16 cellular contexts compared by ENCODE assay signal in the genomic region with DNA sequence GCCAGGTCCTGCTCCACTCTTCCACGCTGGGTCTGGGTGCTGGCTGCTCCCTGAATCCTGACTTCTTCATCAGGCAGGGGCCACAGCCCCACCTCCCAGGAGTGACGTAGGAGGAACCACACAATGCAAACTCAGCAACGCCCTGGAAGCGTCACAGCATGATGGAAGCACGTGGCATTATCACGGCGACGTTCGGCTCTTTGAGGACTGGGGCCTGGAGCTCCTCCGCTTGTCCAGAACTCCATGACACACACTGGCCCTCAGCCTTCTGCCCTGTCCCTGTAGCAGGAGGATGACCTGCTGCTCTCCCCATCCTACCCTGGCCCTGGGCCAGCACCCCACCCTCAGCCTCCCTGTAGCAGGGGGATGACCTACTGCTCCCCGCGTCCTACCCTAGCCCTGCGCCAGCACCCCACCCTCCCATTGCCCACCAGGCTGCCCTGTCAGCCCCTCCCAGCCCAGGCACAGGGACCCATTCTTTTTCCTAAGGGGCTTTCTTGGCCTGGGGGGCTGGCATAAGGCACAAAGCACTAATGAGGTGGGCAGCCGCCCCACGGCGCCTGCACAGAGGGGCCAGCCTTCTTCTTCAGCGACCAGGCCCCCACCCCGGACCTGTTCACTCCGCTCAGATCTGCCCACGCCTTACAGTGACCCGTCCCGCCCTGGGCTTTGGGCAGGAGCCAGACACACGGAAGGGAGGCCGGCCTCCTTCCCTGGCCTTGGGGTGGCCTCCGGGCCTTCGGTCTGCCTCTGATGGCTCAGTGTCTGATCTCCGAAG.
DNase-seq lines count a peak whose midpoint lies in the region; ATAC-seq and TF ChIP-seq lines count a peak whose summit lies in the region.
"Had no signal": no experiment of that assay in that cellular context is flagged by ENCODE, and none has a peak within 500 bp of the region (broad histone marks: within the 10 kb centered on the region; RNA-seq: fewer than 3 reads in every experiment).

No MANE protein-coding gene starts in this region.

- H3K9me2 ChIP-seq in SK-N-SH = no peaks in the 10 kb centered on the region

- no peaks in the 10 kb centered on the region; the same call in 1 of the 2 replicates for H3K9me3 ChIP-seq in BLaER1
- no peaks in the 10 kb centered on the region for H3K9me3 ChIP-seq in SJCRH30 (replicated peaks)
- no peaks in the 10 kb centered on the region for H3K9me3 ChIP-seq in SK-N-SH
- H3K9me3 ChIP-seq: spleen had no signal

- peaks cover 11% of the 10 kb centered on the region for H3F3A ChIP-seq in SK-N-SH (replicated peaks; ENCODE audit: insufficient read depth)

- no peak for TF ChIP-seq EP300 in SK-N-SH (IDR thresholded peaks at IDR 0.05; ENCODE audit: borderline replicate concordance in 1 of 2, low read depth in 1 of 2, low read length in 1 of 2)

- no peak for TF ChIP-seq RAD21 in SK-N-SH (IDR thresholded peaks at IDR 0.05; ENCODE audit: low read length)

- H3K4me2 ChIP-seq in BLaER1 = no peak overlapping the region
- no peak overlapping the region for H3K4me2 ChIP-seq in SK-N-SH
- H3K4me2 ChIP-seq: GM23338 had no signal

- H3K79me2 ChIP-seq in SK-N-SH (ENCODE audit: insufficient read depth) = no peaks in the 10 kb centered on the region

- CTCF ChIA-PET in SK-N-SH (lab: Yijun Ruan, JAX) = no interaction called here

- DNase-seq in SJCRH30 (no peak), DMS153 (lab: John Stamatoyannopoulos, UW) (no peak), omental fat pad (ENCODE audit: low spot score) (no peak), SK-N-SH (no peak)
- DNase-seq: dermis blood vessel endothelial cell, Karpas-422, NCI-H226, occipital lobe, SIG-M5, spleen had no signal

- H2AFZ ChIP-seq in SK-N-SH (ENCODE audit: low read depth) = no peak overlapping the region

- ATAC-seq in HG03469 (IDR thresholded peaks at IDR 0.05; ENCODE audit: unreplicated experiment) (no peak), omental fat pad (ENCODE audit: low FRiP score) (no peak)
- ATAC-seq: stimulated activated memory B cell treated with anti-CD40 and anti-IgM and Interleukin-4, amounts not matched to agents 10 μg/mL and 1 μg/mL and 100 μg/mL, for 72 hours had no signal

- no peak overlapping the region for H3K4me3 ChIP-seq in BLaER1
- no peak overlapping the region for H3K4me3 ChIP-seq in SJCRH30
- H3K4me3 ChIP-seq in rectal smooth muscle tissue (ENCODE audit: low read length) = no peak overlapping the region
- H3K4me3 ChIP-seq in SK-N-SH (ENCODE audit: low read depth in 2 of 2, low read length in 1 of 2) = no peak overlapping the region
- H3K4me3 ChIP-seq: GM23338, spleen had no signal

- H3K36me3 ChIP-seq in BLaER1 (no peaks in the 10 kb centered on the region), SJCRH30 (no peaks in the 10 kb centered on the region), rectal smooth muscle tissue (ENCODE audit: control insufficient read depth, insufficient read depth, low read length) (no peaks in the 10 kb centered on the region), SK-N-SH (replicated peaks in 1 of 2; ENCODE audit: control insufficient read depth in 1 of 2, insufficient read depth in 2 of 2, low read length in 1 of 2) (no peaks in the 10 kb centered on the region)
- H3K36me3 ChIP-seq: spleen had no signal

- H3K4me1 ChIP-seq in BLaER1 (peaks cover 47% of the 10 kb centered on the region), SJCRH30 (peaks cover 62% of the 10 kb centered on the region), rectal smooth muscle tissue (ENCODE audit: control insufficient read depth, insufficient read depth, low read length) (peaks cover 32% of the 10 kb centered on the region), SK-N-SH (ENCODE audit: control insufficient read depth in 1 of 2, insufficient read depth in 2 of 2, low read depth in 1 of 2, low read length in 1 of 2) (peaks cover 9 to 31% of the 10 kb centered on the region in 2 experiments; a peak in 3 of 4 replicates)

- no peaks in the 10 kb centered on the region for H4K20me1 ChIP-seq in BLaER1
- no peaks in the 10 kb centered on the region for H4K20me1 ChIP-seq in SK-N-SH (ENCODE audit: insufficient read depth)

- H3K27me3 ChIP-seq in BLaER1 = no peaks in the 10 kb centered on the region
- no peaks in the 10 kb centered on the region for H3K27me3 ChIP-seq in SJCRH30
- H3K27me3 ChIP-seq in layer of hippocampus (ENCODE audit: control insufficient read depth, insufficient read depth, low read length) = no peaks in the 10 kb centered on the region
- H3K27me3 ChIP-seq in rectal smooth muscle tissue (ENCODE audit: control insufficient read depth, insufficient read depth, low read length) = no peaks in the 10 kb centered on the region
- no peaks in the 10 kb centered on the region for H3K27me3 ChIP-seq in SK-N-SH (ENCODE audit: insufficient read depth)
- H3K27me3 ChIP-seq: spleen had no signal

- POLR2A ChIA-PET in SK-N-SH (lab: Yijun Ruan, JAX) = no interaction called here

- H3K27ac ChIP-seq in BLaER1 (peak overlapping the region; percentile 22; the same call in 1 of the 2 replicates), SJCRH30 (peak overlapping the region; percentile 76), layer of hippocampus (ENCODE audit: low read depth, low read length) (peak overlapping the region; percentile 55), rectal smooth muscle tissue (ENCODE audit: low read depth, low read length) (peak overlapping the region; percentile 65), SK-N-SH (ENCODE audit: low read depth in 2 of 2, low read length in 1 of 2) (no peak overlapping the region; a peak in 1 of 4 replicates)

- TF ChIP-seq CTCF in omental fat pad (IDR thresholded peaks at IDR 0.05) (no peak), SK-N-SH (IDR thresholded peaks at IDR 0.05) (no peak)

- no peak overlapping the region for H3K9ac ChIP-seq in BLaER1
- no peak overlapping the region for H3K9ac ChIP-seq in rectal smooth muscle tissue (ENCODE audit: low read length)
- H3K9ac ChIP-seq in SK-N-SH = no peak overlapping the region

- WGBS in SK-N-SH (ENCODE audit: low lambda C conversion rate) = 91% methylated on average over 19 of the region's 27 CpGs

TF ChIP-seq in SK-N-SH, 30 proteins besides CTCF, POLR2A, EP300 and RAD21:
- TF ChIP-seq, protein P1, sequence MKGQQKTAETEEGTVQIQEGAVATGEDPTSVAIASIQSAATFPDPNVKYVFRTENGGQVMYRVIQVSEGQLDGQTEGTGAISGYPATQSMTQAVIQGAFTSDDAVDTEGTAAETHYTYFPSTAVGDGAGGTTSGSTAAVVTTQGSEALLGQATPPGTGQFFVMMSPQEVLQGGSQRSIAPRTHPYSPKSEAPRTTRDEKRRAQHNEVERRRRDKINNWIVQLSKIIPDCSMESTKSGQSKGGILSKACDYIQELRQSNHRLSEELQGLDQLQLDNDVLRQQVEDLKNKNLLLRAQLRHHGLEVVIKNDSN (IDR thresholded peaks at IDR 0.05; ENCODE audit: borderline replicate concordance, low read depth) = no peak
- TF ChIP-seq POLR2AphosphoS5 (IDR thresholded peaks at IDR 0.05; ENCODE audit: low read depth, low read length) = no peak
- no peak for TF ChIP-seq NRF1 (IDR thresholded peaks at IDR 0.05; ENCODE audit: low read depth, low read length)
- no peak for TF ChIP-seq TAF1 (IDR thresholded peaks at IDR 0.05; ENCODE audit: borderline replicate concordance, low read depth, low read length)
- TF ChIP-seq SIN3A (IDR thresholded peaks at IDR 0.05; ENCODE audit: borderline replicate concordance, low read depth, low read length) = no peak
- no peak for TF ChIP-seq TEAD4 (IDR thresholded peaks at IDR 0.05; ENCODE audit: borderline replicate concordance, insufficient read depth)
- no peak for TF ChIP-seq EZH2phosphoT487 (IDR thresholded peaks at IDR 0.05; ENCODE audit: borderline replicate concordance, low read depth)
- no peak for TF ChIP-seq FOSL2 (IDR thresholded peaks at IDR 0.05; ENCODE audit: borderline replicate concordance, low read depth)
- TF ChIP-seq SMC3 (IDR thresholded peaks at IDR 0.05; ENCODE audit: low read depth, low read length) = no peak
- TF ChIP-seq, protein P2, sequence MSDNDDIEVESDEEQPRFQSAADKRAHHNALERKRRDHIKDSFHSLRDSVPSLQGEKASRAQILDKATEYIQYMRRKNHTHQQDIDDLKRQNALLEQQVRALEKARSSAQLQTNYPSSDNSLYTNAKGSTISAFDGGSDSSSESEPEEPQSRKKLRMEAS (IDR thresholded peaks at IDR 0.05; ENCODE audit: low read depth) = no peak
- no peak for TF ChIP-seq ELF1 (IDR thresholded peaks at IDR 0.05)
- TF ChIP-seq MXI1 (IDR thresholded peaks at IDR 0.05; ENCODE audit: low read depth, low read length) = no peak
- no peak for TF ChIP-seq FOXJ3 (CRISPR knock-in tag; IDR thresholded peaks at IDR 0.05)
- TF ChIP-seq MEF2A (IDR thresholded peaks at IDR 0.05; ENCODE audit: borderline replicate concordance, low read depth) = no peak

Comparison
In these comparisons a context has a peak if more than half of its experiments do, and no peak if none do; other contexts are left out.
1. H3K27ac ChIP-seq: peak in BLaER1 (single experiment), SJCRH30 (single experiment), layer of hippocampus (single experiment) and rectal smooth muscle tissue (single experiment); none in SK-N-SH (0 of 2).